ENCODE assay signal across 28 cellular contexts in the genomic region with DNA sequence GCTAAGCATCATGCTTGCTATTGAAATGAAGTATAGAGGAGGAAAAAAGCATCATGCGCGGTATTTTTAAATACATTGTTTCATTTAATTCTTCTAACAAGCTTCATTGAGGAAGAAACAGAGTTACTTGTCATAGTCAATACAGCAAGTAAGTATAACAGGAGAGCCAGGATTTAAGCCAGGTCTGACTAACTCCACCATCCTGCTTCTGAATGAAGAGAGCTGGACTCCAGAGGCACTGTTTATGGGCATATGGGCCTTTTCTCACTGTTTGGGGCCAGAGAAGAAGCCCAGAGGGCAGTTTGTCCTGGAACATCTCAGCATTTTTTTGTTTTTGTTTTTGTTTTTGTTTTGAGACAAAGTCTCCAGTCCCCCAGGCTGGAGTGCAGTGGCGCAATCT. TPM values are rescaled to one million over a fixed set of nuclear protein-coding genes. Genes with fewer than 3 reads are reported as not detected.
"Had no signal": no experiment of that assay in that cellular context is flagged by ENCODE, and none has a peak within 500 bp of the region (broad histone marks: within the 10 kb centered on the region; RNA-seq: fewer than 3 reads in every experiment).

No MANE protein-coding gene starts in this region.

- H3K9me3 ChIP-seq: body of pancreas, esophagus squamous epithelium had no signal

- H3K27ac ChIP-seq: body of pancreas, epithelial cell of prostate had no signal

- DNase-seq: activated CD4-positive, alpha-beta memory T cell treated with anti-CD3 and anti-CD28 coated beads for 36 hours; activated CD4-positive, alpha-beta T cell treated with anti-CD3 and anti-CD28 coated beads for 36 hours; activated CD4-positive, alpha-beta T cell treated with anti-CD3 and anti-CD28 coated beads, Interleukin-2, amount 10 ng/mL, durations not matched to agents 24 days and 14 days; activated CD4-positive, CD25-positive, alpha-beta regulatory T cell; activated CD4-positive, CD25-positive, alpha-beta regulatory T cell treated with anti-CD3 and anti-CD28 coated beads, Interleukin-2, amount 50 U/mL, for 72 hours; activated CD8-positive, alpha-beta T cell treated with anti-CD3 and anti-CD28 coated beads, Interleukin-2, amount 10 ng/mL, durations not matched to agents 7 days and 5 days; activated effector memory CD4-positive, alpha-beta T cell treated with Interleukin-2 at 50 U/mL for 16 hours; activated gamma-delta T cell treated with Interleukin-2 at 50 U/mL for 16 hours; activated naive CD4-positive, alpha-beta T cell treated with anti-CD3 and anti-CD28 coated beads, Interleukin-2, amount 50 U/mL, for 16 hours; activated naive CD4-positive, alpha-beta T cell treated with Interleukin-2 at 50 U/mL for 16 hours; activated T-cell treated with anti-CD3 and anti-CD28 coated beads, Interleukin-2, amount 50 U/mL, for 4 hours; amniotic stem cell; body of pancreas; caudate nucleus; cortex of kidney; dermis blood vessel endothelial cell; effector CD8-positive, alpha-beta T cell; esophagus squamous epithelium; foreskin fibroblast; head of caudate nucleus; T-helper 2 cell had no signal

- H3K27me3 ChIP-seq: body of pancreas, esophagus squamous epithelium had no signal

- FAIRE-seq: colon, endometrium, endothelial cell of umbilical vein, frontal cortex had no signal

- H3K4me3 ChIP-seq: body of pancreas, esophagus squamous epithelium had no signal

- ATAC-seq: activated CD4-positive, alpha-beta T cell treated with anti-CD3 and anti-CD28 coated beads for 36 hours; activated CD8-positive, alpha-beta T cell treated with anti-CD3 and anti-CD28 coated beads, Interleukin-2, amount 10 ng/mL, durations not matched to agents 7 days and 5 days; activated T-cell treated with anti-CD3 and anti-CD28 coated beads, Interleukin-2, amount 50 U/mL, for 4 hours; activated T-helper 17 cell treated with anti-CD3 and anti-CD28 coated beads, Interleukin-2, amount 50 U/mL, for 72 hours; body of pancreas had no signal

RNA-seq across cellular contexts. Expression of a gene that starts 29.5 kb away (rescaled TPM):
- polyA plus RNA-seq: aorta had no signal
